Comparison of ENCODE assay signal across 8 cellular contexts in genomic region chr17:43900183-43900857, GRCh38. TPM values are rescaled to one million over a fixed set of nuclear protein-coding genes. Genes with fewer than 3 reads are reported as not detected.
DNase-seq lines count a peak whose midpoint lies in the region; ATAC-seq and TF ChIP-seq lines count a peak whose summit lies in the region.

No MANE protein-coding gene starts in this region.

- DNase-seq in DMS 273 treated with DMSO at 0.1 percent for 48 hours (lab: John Stamatoyannopoulos, UW) = peak; percentile 61
- peak; percentile 86 for DNase-seq in NCI-H460 (ENCODE audit: extremely low read depth, low read depth)
- peak; percentile 92 for DNase-seq in activated CD4-positive, alpha-beta T cell treated with anti-CD3 and anti-CD28 coated beads for 48 hours
- peak; percentile 77 for DNase-seq in choroid plexus epithelial cell (ENCODE audit: low read depth)
- DNase-seq in kidney tubule cell (ENCODE audit: low spot score) = peak; percentile 76
- DNase-seq in stimulated activated CD4-positive, alpha-beta T cell treated with anti-CD3 and anti-CD28 coated beads, Interleukin-15, amount 100 ng/mL, for 1 hour (ENCODE audit: low read depth in 1 of 2, low spot score in 1 of 2) = peak; percentile 59 to 73

- no peak for TF ChIP-seq CTCF in choroid plexus epithelial cell (conservative IDR thresholded peaks at IDR 0.05; ENCODE audit: low read depth, low read length)

- H3K4me3 ChIP-seq in choroid plexus epithelial cell (ENCODE audit: low read depth, low read length) = peak overlapping the region; percentile 55

- ATAC-seq in HG03045 (IDR thresholded peaks at IDR 0.05; ENCODE audit: unreplicated experiment) (peak; percentile 61), HG03469 (IDR thresholded peaks at IDR 0.05; ENCODE audit: unreplicated experiment) (no peak)

RNA-seq across cellular contexts. Expression of gene MPP2, which starts 7.0 kb away (rescaled TPM):
- 0.29 and 0.74 TPM in 2 replicates for total RNA-seq in NCI-H460 (2014; rRNA removed; shearing (Covaris generic))
- 2.5 and 3.8 TPM in 2 replicates for polyA plus RNA-seq in NCI-H460 (2014; cell fraction: nucleus; rRNA removed)

RNA-seq across cellular contexts. Expression of gene PPY, which starts 42.0 kb away (rescaled TPM):
- not detected in 2 replicates for total RNA-seq in NCI-H460 (2014; rRNA removed; shearing (Covaris generic))
- not detected in 2 replicates for polyA plus RNA-seq in NCI-H460 (2014; cell fraction: nucleus; rRNA removed)

RNA-seq across cellular contexts. Expression of gene CD300LG, which starts 53.3 kb away (rescaled TPM):
- not detected in 2 replicates for total RNA-seq in NCI-H460 (2014; rRNA removed; shearing (Covaris generic))
- 0.17 TPM in 1 of 2 replicates, not detected in the other for polyA plus RNA-seq in NCI-H460 (2014; cell fraction: nucleus; rRNA removed)

RNA-seq across cellular contexts. Expression of gene PYY, which starts 53.4 kb away (rescaled TPM):
- total RNA-seq in NCI-H460 (2014; rRNA removed; shearing (Covaris generic)) = not detected in 2 replicates
- polyA plus RNA-seq in NCI-H460 (2014; cell fraction: nucleus; rRNA removed) = not detected in 2 replicates
